Comparison of ENCODE assay signal across 9 cellular contexts in genomic region chr11:62726156-62727006, GRCh38. TPM values are rescaled to one million over a fixed set of nuclear protein-coding genes. Genes with fewer than 3 reads are reported as not detected.
DNase-seq lines count a peak whose midpoint lies in the region; ATAC-seq and TF ChIP-seq lines count a peak whose summit lies in the region.
"Had no signal": no experiment of that assay in that cellular context is flagged by ENCODE, and none has a peak within 500 bp of the region (broad histone marks: within the 10 kb centered on the region; RNA-seq: fewer than 3 reads in every experiment).

No MANE protein-coding gene starts in this region.

- 2 to 3% methylated on average over 9 to 24 of the region's 65 CpGs for WGBS in gastroesophageal sphincter (ENCODE audit: low coverage in 1 of 2), 2 donors
- no CpG with 5 or more reads among the region's 65 CpGs for WGBS in trophoblast cell (ENCODE audit: extremely low coverage, insufficient coverage, insufficient read length)

- H3K27me3 ChIP-seq in GM06990 (replicated peaks; ENCODE audit: control insufficient read depth, insufficient read depth, low read length) (no peaks in the 10 kb centered on the region), gastroesophageal sphincter (no peaks in the 10 kb centered on the region), trophoblast cell (ENCODE audit: insufficient read depth, low read length) (no peaks in the 10 kb centered on the region)

- peak overlapping the region; percentile 98 for H3K27ac Mint-ChIP-seq in activated CD4-positive, alpha-beta T cell treated with anti-CD3 and anti-CD28 coated beads, Interleukin-2, amount 10 ng/mL, durations not matched to agents 7 days and 5 days

- POLR2A ChIA-PET in activated CD4-positive, alpha-beta T cell treated with anti-CD3 and anti-CD28 coated beads, Interleukin-2, amount 10 ng/mL, durations not matched to agents 7 days and 5 days (lab: Charles Lee) = interaction anchor here (0.7 to 1.6 kb wide), 6 partner anchors 20 to 155 kb away, joined by 3 to 17 read pairs (median 3); partner anchors contain the start of genes SLC3A2 and TUT1

- H3K79me2 ChIP-seq in trophoblast cell (ENCODE audit: control insufficient read depth, insufficient read depth, low read length, poor library complexity) = peaks cover 30% of the 10 kb centered on the region

- peak overlapping the region; percentile 97 for H3K4ac ChIP-seq in trophoblast cell (ENCODE audit: low read depth, low read length)

- H2BK5ac ChIP-seq in trophoblast cell (ENCODE audit: low read depth, low read length, poor library complexity) = peak overlapping the region; percentile 94

- CTCF ChIA-PET in activated CD4-positive, alpha-beta T cell treated with anti-CD3 and anti-CD28 coated beads, Interleukin-2, amount 10 ng/mL, durations not matched to agents 7 days and 5 days (lab: Charles Lee) = interaction anchor here (0.6 to 1.6 kb wide), 9 partner anchors 21 to 155 kb away, joined by 3 to 8 read pairs (median 4); partner anchors contain the start of genes TUT1, UQCC3 and ZBTB3

- H2BK12ac ChIP-seq in trophoblast cell (ENCODE audit: low read length) = no peak overlapping the region

- TF ChIP-seq CTCF in GM06990 (IDR thresholded peaks at IDR 0.05; ENCODE audit: insufficient read depth, low read length, poor library complexity, severe bottlenecking) (no peak), gastroesophageal sphincter (IDR thresholded peaks at IDR 0.05) (no peak)

- TF ChIP-seq POLR2A in gastroesophageal sphincter (IDR thresholded peaks at IDR 0.05) = no peak

- H4K12ac ChIP-seq in trophoblast cell (ENCODE audit: low read depth, low read length) = peak overlapping the region; percentile 92

- H4K91ac ChIP-seq in trophoblast cell (ENCODE audit: low read depth, low read length) = peak overlapping the region; percentile 58

- peak overlapping the region; percentile 92 for H4K8ac ChIP-seq in trophoblast cell (ENCODE audit: low read depth, low read length)

- peak overlapping the region; percentile 95 for H3K18ac ChIP-seq in trophoblast cell (ENCODE audit: low read length)

- ATAC-seq in HG02840 (IDR thresholded peaks at IDR 0.05; ENCODE audit: low FRiP score, unreplicated experiment) (peak; percentile 7), gastroesophageal sphincter (peak; percentile 2), HG02938 (IDR thresholded peaks at IDR 0.05; ENCODE audit: unreplicated experiment) (no peak)

- H3K79me1 ChIP-seq in trophoblast cell (ENCODE audit: low read length) = peaks cover 22% of the 10 kb centered on the region

- H3K4me1 ChIP-seq in gastroesophageal sphincter = peaks cover 0 to 71% (median 19%) of the 10 kb centered on the region in 3 donors
- H3K4me1 ChIP-seq in trophoblast cell (ENCODE audit: control insufficient read depth in 1 of 2, insufficient read depth in 2 of 2, low read length in 2 of 2) = peaks cover 2 to 4% of the 10 kb centered on the region in 2 experiments

- peak overlapping the region; percentile 61 for H3K4me2 ChIP-seq in trophoblast cell (ENCODE audit: low read length)

- H2AK5ac ChIP-seq in trophoblast cell (ENCODE audit: low read length) = peak overlapping the region; percentile 67

- no peaks in the 10 kb centered on the region for H3K9me3 ChIP-seq in gastroesophageal sphincter
- H3K9me3 ChIP-seq in trophoblast cell (ENCODE audit: insufficient read depth, low read depth, low read length) = no peaks in the 10 kb centered on the region

- no peak for TF ChIP-seq EP300 in gastroesophageal sphincter (IDR thresholded peaks at IDR 0.05)

- peak overlapping the region; percentile 97 for H3K14ac ChIP-seq in trophoblast cell (ENCODE audit: low read length)

- H3K4me1 Mint-ChIP-seq in activated CD4-positive, alpha-beta T cell treated with anti-CD3 and anti-CD28 coated beads, Interleukin-2, amount 10 ng/mL, durations not matched to agents 7 days and 5 days = peaks cover 60% of the 10 kb centered on the region

- peak overlapping the region; percentile 87 for H3K9ac ChIP-seq in trophoblast cell (ENCODE audit: low read length)

- H3K36me3 ChIP-seq in GM06990 (ENCODE audit: control insufficient read depth, insufficient read depth, low read length) = peaks cover 20% of the 10 kb centered on the region
- H3K36me3 ChIP-seq in gastroesophageal sphincter = peaks cover 10 to 38% of the 10 kb centered on the region in 2 donors
- peaks cover 14 to 26% of the 10 kb centered on the region in 2 experiments for H3K36me3 ChIP-seq in trophoblast cell (ENCODE audit: control insufficient read depth in 1 of 2, insufficient read depth in 2 of 2, low read length in 2 of 2)

- peak overlapping the region; percentile 94 for H3K4me3 ChIP-seq in GM06990 (replicated peaks; ENCODE audit: low read depth, low read length)
- peak overlapping the region; percentile 77 to 98 for H3K4me3 ChIP-seq in gastroesophageal sphincter
- H3K4me3 ChIP-seq in trophoblast cell (ENCODE audit: low read depth, low read length) = peak overlapping the region; percentile 85

- no peak for DNase-seq in GM06990 (ENCODE audit: extremely low read depth, insufficient read length)
- DNase-seq in activated CD4-positive, alpha-beta T cell treated with anti-CD3 and anti-CD28 coated beads, Interleukin-2, amount 10 ng/mL, durations not matched to agents 7 days and 5 days = no peak
- no peak for DNase-seq in trophoblast cell
- DNase-seq in NCI-H146 (lab: John Stamatoyannopoulos, UW) = no peak
- DNase-seq in NCI-H2107 treated with DMSO at 0.1 percent for 48 hours (lab: John Stamatoyannopoulos, UW; ENCODE audit: unreplicated experiment) = no peak

- no peaks in the 10 kb centered on the region for H3K9me3 Mint-ChIP-seq in activated CD4-positive, alpha-beta T cell treated with anti-CD3 and anti-CD28 coated beads, Interleukin-2, amount 10 ng/mL, durations not matched to agents 7 days and 5 days

- H3K23ac ChIP-seq in trophoblast cell (ENCODE audit: low read length) = peak overlapping the region; percentile 2

- H2AFZ ChIP-seq in trophoblast cell (ENCODE audit: insufficient read depth, low read length, poor library complexity) = peak overlapping the region; percentile 68

- peaks cover 71% of the 10 kb centered on the region for H3K36me3 Mint-ChIP-seq in activated CD4-positive, alpha-beta T cell treated with anti-CD3 and anti-CD28 coated beads, Interleukin-2, amount 10 ng/mL, durations not matched to agents 7 days and 5 days (ENCODE audit: low read depth)

- peak overlapping the region; percentile 72 for H2BK120ac ChIP-seq in trophoblast cell (ENCODE audit: insufficient read depth, low read length, poor library complexity)

- peak overlapping the region; percentile 96 for H3K4me3 Mint-ChIP-seq in activated CD4-positive, alpha-beta T cell treated with anti-CD3 and anti-CD28 coated beads, Interleukin-2, amount 10 ng/mL, durations not matched to agents 7 days and 5 days

- peak overlapping the region; percentile 64 to 98 (median 96) for H3K27ac ChIP-seq in gastroesophageal sphincter
- peak overlapping the region; percentile 99 for H3K27ac ChIP-seq in trophoblast cell (ENCODE audit: low read depth, low read length)

- no peaks in the 10 kb centered on the region for H3K27me3 Mint-ChIP-seq in activated CD4-positive, alpha-beta T cell treated with anti-CD3 and anti-CD28 coated beads, Interleukin-2, amount 10 ng/mL, durations not matched to agents 7 days and 5 days

RNA-seq across cellular contexts. Expression of gene HNRNPUL2, which starts 0.9 kb away (rescaled TPM):
- 10 to 100 TPM; 67.9 to 69.0 TPM for total RNA-seq in activated CD4-positive, alpha-beta T cell treated with anti-CD3 and anti-CD28 coated beads, Interleukin-2, amount 10 ng/mL, durations not matched to agents 7 days and 5 days
- total RNA-seq in gastroesophageal sphincter = 10 to 100 TPM; 24.2 to 43.7 (median 31.0) TPM
- polyA plus RNA-seq in trophoblast cell (2013) = 29.1 and 31.7 TPM in 2 replicates

RNA-seq across cellular contexts. Expression of gene TTC9C, which starts 1.9 kb away (rescaled TPM):
- 10 to 100 TPM; 51.1 to 59.9 TPM for total RNA-seq in activated CD4-positive, alpha-beta T cell treated with anti-CD3 and anti-CD28 coated beads, Interleukin-2, amount 10 ng/mL, durations not matched to agents 7 days and 5 days
- total RNA-seq in gastroesophageal sphincter = 10 to 100 TPM; 12.5 to 20.5 (median 19.8) TPM
- 62.8 and 63.8 TPM in 2 replicates for polyA plus RNA-seq in trophoblast cell (2013)

RNA-seq across cellular contexts. Expression of gene GNG3, which starts 18.9 kb away (rescaled TPM):
- not detected for total RNA-seq in activated CD4-positive, alpha-beta T cell treated with anti-CD3 and anti-CD28 coated beads, Interleukin-2, amount 10 ng/mL, durations not matched to agents 7 days and 5 days
- not detected for total RNA-seq in gastroesophageal sphincter
- polyA plus RNA-seq in trophoblast cell (2013) = 0.31 and 0.32 TPM in 2 replicates
- total RNA-seq: SK-MEL-5 had no signal

RNA-seq across cellular contexts. Expression of gene BSCL2, which starts 19.2 kb away (rescaled TPM):
- total RNA-seq in activated CD4-positive, alpha-beta T cell treated with anti-CD3 and anti-CD28 coated beads, Interleukin-2, amount 10 ng/mL, durations not matched to agents 7 days and 5 days = 10 to 100 TPM; 28.3 to 41.0 TPM
- total RNA-seq in gastroesophageal sphincter = 10 to 100 TPM; 25.7 to 37.8 (median 29.2) TPM
- polyA plus RNA-seq in trophoblast cell (2013) = 39.4 and 47.0 TPM in 2 replicates

RNA-seq across cellular contexts. Expression of gene ZBTB3, which starts 27.6 kb away (rescaled TPM):
- total RNA-seq in activated CD4-positive, alpha-beta T cell treated with anti-CD3 and anti-CD28 coated beads, Interleukin-2, amount 10 ng/mL, durations not matched to agents 7 days and 5 days = 10 to 100 TPM; 14.3 to 18.5 TPM
- total RNA-seq in gastroesophageal sphincter = 10 to 100 TPM in 3 of 4 donors, 1 to 10 TPM in 1; 8.8 to 15.8 (median 12.3) TPM
- polyA plus RNA-seq in trophoblast cell (2013) = 6.8 and 8.0 TPM in 2 replicates
